Comparison of ENCODE assay signal across 18 cellular contexts in the genomic region with DNA sequence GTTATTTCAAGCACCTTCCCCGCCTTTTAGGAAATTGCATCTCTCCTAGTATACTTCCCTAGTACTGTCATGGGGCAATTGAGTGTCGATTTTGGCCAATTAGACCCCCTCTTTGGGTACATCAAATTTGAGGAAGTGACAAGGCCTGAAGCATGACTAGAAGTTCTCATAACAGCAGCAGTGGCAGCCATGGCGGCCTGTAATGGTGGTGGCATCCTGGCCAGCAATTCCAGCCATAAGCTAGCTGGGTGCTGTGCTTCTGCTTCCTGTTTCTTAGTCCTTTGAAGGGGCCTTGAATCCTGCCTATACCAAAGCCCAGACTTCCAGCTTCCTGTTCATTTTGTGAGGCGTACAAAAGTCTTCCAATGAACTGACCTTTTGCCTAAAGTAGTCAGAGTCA.
"Had no signal": no experiment of that assay in that cellular context is flagged by ENCODE, and none has a peak within 500 bp of the region (broad histone marks: within the 10 kb centered on the region; RNA-seq: fewer than 3 reads in every experiment).

No MANE protein-coding gene starts in this region.

- H3K36me3 Mint-ChIP-seq: naive thymus-derived CD8-positive, alpha-beta T cell; stimulated activated naive B cell treated with anti-CD40 and anti-IgM and Interleukin-4, amounts not matched to agents 10 μg/mL and 1 μg/mL and 100 μg/mL, for 72 hours had no signal

- H3K4me3 Mint-ChIP-seq: activated T-cell treated with anti-CD3 and anti-CD28 coated beads, Interleukin-2, amount 50 U/mL, for 4 hours; stimulated activated naive B cell treated with anti-CD40 and anti-IgM and Interleukin-4, amounts not matched to agents 10 μg/mL and 1 μg/mL and 100 μg/mL, for 72 hours had no signal

- H3K27ac ChIP-seq: ascending aorta, lower lobe of right lung, neutrophil, thoracic aorta, upper lobe of left lung had no signal

- DNase-seq: activated CD4-positive, alpha-beta T cell treated with anti-CD3 and anti-CD28 coated beads, Interleukin-2, amount 50 U/mL, for 1 hour; activated CD8-positive, alpha-beta memory T cell treated with anti-CD3 and anti-CD28 coated beads, Interleukin-2, amount 50 U/mL, for 4 hours; activated effector memory CD4-positive, alpha-beta T cell treated with Interleukin-2 at 50 U/mL for 16 hours; activated naive CD4-positive, alpha-beta T cell treated with anti-CD3 and anti-CD28 coated beads, Interleukin-2, amount 50 U/mL, for 16 hours; activated T-cell treated with anti-CD3 and anti-CD28 coated beads, Interleukin-2, amount 50 U/mL, for 4 hours; cortex of kidney; erythroblast; foreskin melanocyte; glutamatergic neuron; hippocampal formation; left cardiac atrium; lower lobe of right lung; naive thymus-derived CD8-positive, alpha-beta T cell; stimulated activated naive B cell treated with anti-CD40 and anti-IgM and Interleukin-4, amounts not matched to agents 10 μg/mL and 1 μg/mL and 100 μg/mL, for 72 hours; upper lobe of left lung had no signal

- H3K4me1 ChIP-seq: ascending aorta, lower lobe of right lung, upper lobe of left lung had no signal

- H3K9me3 Mint-ChIP-seq: activated T-cell treated with anti-CD3 and anti-CD28 coated beads, Interleukin-2, amount 50 U/mL, for 4 hours; naive thymus-derived CD8-positive, alpha-beta T cell; stimulated activated naive B cell treated with anti-CD40 and anti-IgM and Interleukin-4, amounts not matched to agents 10 μg/mL and 1 μg/mL and 100 μg/mL, for 72 hours had no signal

- H3K36me3 ChIP-seq: ascending aorta, lower lobe of right lung, neutrophil, thoracic aorta, upper lobe of left lung had no signal

- H3K27ac Mint-ChIP-seq: naive thymus-derived CD8-positive, alpha-beta T cell; stimulated activated naive B cell treated with anti-CD40 and anti-IgM and Interleukin-4, amounts not matched to agents 10 μg/mL and 1 μg/mL and 100 μg/mL, for 72 hours had no signal

- H3K4me3 ChIP-seq: ascending aorta, lower lobe of right lung, thoracic aorta, upper lobe of left lung had no signal

- H3K9me3 ChIP-seq: ascending aorta, lower lobe of right lung, neutrophil, thoracic aorta, upper lobe of left lung had no signal

- H3K27me3 ChIP-seq: ascending aorta, upper lobe of left lung had no signal
